ENCODE assay signal across 2 cellular contexts in the genomic region with DNA sequence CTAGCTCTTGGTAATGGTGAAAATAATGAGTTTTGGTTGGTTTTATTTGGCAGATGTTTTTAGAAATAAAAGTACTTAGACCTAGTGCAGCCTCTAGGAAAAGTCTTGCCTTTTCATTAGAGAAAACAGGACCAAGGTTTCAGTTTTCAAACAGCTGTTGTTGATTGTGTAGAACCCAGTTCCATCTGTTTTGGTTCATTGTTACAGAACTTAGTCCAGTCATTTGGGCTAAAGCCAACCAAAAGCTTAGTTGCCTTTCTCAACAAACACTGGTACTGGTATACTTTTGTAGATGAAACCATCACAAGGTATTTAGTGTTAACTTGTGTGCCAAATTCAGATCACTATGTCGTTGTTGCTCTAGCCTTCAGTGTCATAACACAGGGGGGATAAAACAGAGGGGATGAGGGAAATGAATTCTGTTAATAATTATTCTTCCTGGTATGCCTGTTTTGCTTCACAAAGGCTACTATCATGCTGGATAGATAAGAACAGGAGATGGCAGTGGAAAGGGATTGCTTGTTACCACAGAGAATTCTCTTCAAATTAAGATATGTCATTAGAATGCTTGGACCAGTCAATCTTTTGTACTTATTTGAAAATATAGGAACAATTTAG.
TF ChIP-seq lines count a peak whose summit lies in the region.

No MANE protein-coding gene starts in this region.

TF ChIP-seq in A549, 52 proteins besides CTCF, POLR2A, EP300 and RAD21 (continued from another document):
- no peak for TF ChIP-seq HOXA7 (CRISPR knock-in tag; IDR thresholded peaks at IDR 0.05)
- no peak for TF ChIP-seq JUN (IDR thresholded peaks at IDR 0.05)
- no peak for TF ChIP-seq RNF2 (IDR thresholded peaks at IDR 0.05; ENCODE audit: borderline replicate concordance, low read depth)
- TF ChIP-seq CEBPB (IDR thresholded peaks at IDR 0.05): no peak
- TF ChIP-seq HOXB13 (CRISPR knock-in tag; IDR thresholded peaks at IDR 0.05; ENCODE audit: low read depth): no peak
- no peak for TF ChIP-seq EHMT2 (IDR thresholded peaks at IDR 0.05; ENCODE audit: low read depth)
- TF ChIP-seq FOSB (CRISPR knock-in tag; IDR thresholded peaks at IDR 0.05): no peak
- TF ChIP-seq CBX2 (IDR thresholded peaks at IDR 0.05; ENCODE audit: borderline replicate concordance, low read depth): no peak
- TF ChIP-seq, protein P1, sequence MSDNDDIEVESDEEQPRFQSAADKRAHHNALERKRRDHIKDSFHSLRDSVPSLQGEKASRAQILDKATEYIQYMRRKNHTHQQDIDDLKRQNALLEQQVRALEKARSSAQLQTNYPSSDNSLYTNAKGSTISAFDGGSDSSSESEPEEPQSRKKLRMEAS (IDR thresholded peaks at IDR 0.05): no peak

TF ChIP-seq in K562, 482 proteins besides CTCF, POLR2A, EP300 and RAD21 (continued from another document):
- TF ChIP-seq, protein P2, sequence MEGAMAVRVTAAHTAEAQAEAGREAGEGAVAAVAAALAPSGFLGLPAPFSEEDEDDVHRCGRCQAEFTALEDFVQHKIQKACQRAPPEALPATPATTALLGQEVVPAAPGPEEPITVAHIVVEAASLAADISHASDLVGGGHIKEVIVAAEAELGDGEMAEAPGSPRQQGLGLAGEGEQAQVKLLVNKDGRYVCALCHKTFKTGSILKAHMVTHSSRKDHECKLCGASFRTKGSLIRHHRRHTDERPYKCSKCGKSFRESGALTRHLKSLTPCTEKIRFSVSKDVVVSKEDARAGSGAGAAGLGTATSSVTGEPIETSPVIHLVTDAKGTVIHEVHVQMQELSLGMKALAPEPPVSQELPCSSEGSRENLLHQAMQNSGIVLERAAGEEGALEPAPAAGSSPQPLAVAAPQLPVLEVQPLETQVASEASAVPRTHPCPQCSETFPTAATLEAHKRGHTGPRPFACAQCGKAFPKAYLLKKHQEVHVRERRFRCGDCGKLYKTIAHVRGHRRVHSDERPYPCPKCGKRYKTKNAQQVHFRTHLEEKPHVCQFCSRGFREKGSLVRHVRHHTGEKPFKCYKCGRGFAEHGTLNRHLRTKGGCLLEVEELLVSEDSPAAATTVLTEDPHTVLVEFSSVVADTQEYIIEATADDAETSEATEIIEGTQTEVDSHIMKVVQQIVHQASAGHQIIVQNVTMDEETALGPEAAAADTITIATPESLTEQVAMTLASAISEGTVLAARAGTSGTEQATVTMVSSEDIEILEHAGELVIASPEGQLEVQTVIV (CRISPR knock-in tag; IDR thresholded peaks at IDR 0.05; ENCODE audit: borderline replicate concordance): no peak
- TF ChIP-seq ZNF518B (CRISPR knock-in tag; IDR thresholded peaks at IDR 0.05) (no peak), CHCHD3 (CRISPR knock-in tag; IDR thresholded peaks at IDR 0.05) (no peak), WHSC1 (IDR thresholded peaks at IDR 0.05; ENCODE audit: low read length) (no peak), MIER1 (IDR thresholded peaks at IDR 0.05; ENCODE audit: low read depth) (no peak), CBX5 (IDR thresholded peaks at IDR 0.05; ENCODE audit: borderline replicate concordance, low read depth) (no peak), ZC3H8 (IDR thresholded peaks at IDR 0.05) (no peak), ZNF224 (CRISPR knock-in tag; IDR thresholded peaks at IDR 0.05) (no peak), BRF1 (IDR thresholded peaks at IDR 0.05; ENCODE audit: borderline replicate concordance, extremely low read depth, insufficient read length) (no peak), POLR2AphosphoS5 (IDR thresholded peaks at IDR 0.05; ENCODE audit: control insufficient read depth, insufficient read depth, low read depth, low read length) (no peak), SRSF3 (IDR thresholded peaks at IDR 0.05; ENCODE audit: insufficient read depth, low read length) (no peak), ZNF316 (IDR thresholded peaks at IDR 0.05) (no peak), HOXB6 (CRISPR knock-in tag; IDR thresholded peaks at IDR 0.05; ENCODE audit: borderline replicate concordance) (no peak), ATF4 (CRISPR knock-in tag; IDR thresholded peaks at IDR 0.05) (no peak), EZH2 (IDR thresholded peaks at IDR 0.05; ENCODE audit: borderline replicate concordance, low read depth, low read length) (no peak), ELF4 (CRISPR knock-in tag; IDR thresholded peaks at IDR 0.05) (no peak), SFPQ (IDR thresholded peaks at IDR 0.05; ENCODE audit: low read depth, low read length) (no peak), RFX1 (IDR thresholded peaks at IDR 0.05) (no peak)
